ENCODE assay signal across 1 cellular context in genomic region chr6:68633654-68634502, GRCh38.
TF ChIP-seq lines count a peak whose summit lies in the region.

No MANE protein-coding gene starts in this region.

TF ChIP-seq in IMR-90, 13 proteins besides CTCF, POLR2A, EP300 and RAD21 (continued from another document):
- TF ChIP-seq ELK1 (IDR thresholded peaks at IDR 0.05; ENCODE audit: borderline replicate concordance, low read depth, low read length) (no peak), MAFK (IDR thresholded peaks at IDR 0.05; ENCODE audit: low read depth, low read length) (no peak), MAZ (IDR thresholded peaks at IDR 0.05; ENCODE audit: borderline replicate concordance, low read depth, low read length) (no peak), CHD1 (IDR thresholded peaks at IDR 0.05; ENCODE audit: low read depth, low read length) (no peak), USF2 (IDR thresholded peaks at IDR 0.05; ENCODE audit: low read depth, low read length) (no peak), MXI1 (IDR thresholded peaks at IDR 0.05; ENCODE audit: borderline replicate concordance, low read depth, low read length) (no peak), RFX5 (IDR thresholded peaks at IDR 0.05; ENCODE audit: low read depth, low read length) (no peak), SMC3 (IDR thresholded peaks at IDR 0.05; ENCODE audit: low read depth, low read length) (no peak), NFE2L2 (IDR thresholded peaks at IDR 0.05; ENCODE audit: low read depth, low read length) (no peak), RCOR1 (IDR thresholded peaks at IDR 0.05; ENCODE audit: insufficient replicate concordance, low read length) (no peak), CEBPB (IDR thresholded peaks at IDR 0.05; ENCODE audit: low read depth, low read length) (no peak), FOS (IDR thresholded peaks at IDR 0.05; ENCODE audit: low read depth, low read length) (no peak)
